In the genomic region with DNA sequence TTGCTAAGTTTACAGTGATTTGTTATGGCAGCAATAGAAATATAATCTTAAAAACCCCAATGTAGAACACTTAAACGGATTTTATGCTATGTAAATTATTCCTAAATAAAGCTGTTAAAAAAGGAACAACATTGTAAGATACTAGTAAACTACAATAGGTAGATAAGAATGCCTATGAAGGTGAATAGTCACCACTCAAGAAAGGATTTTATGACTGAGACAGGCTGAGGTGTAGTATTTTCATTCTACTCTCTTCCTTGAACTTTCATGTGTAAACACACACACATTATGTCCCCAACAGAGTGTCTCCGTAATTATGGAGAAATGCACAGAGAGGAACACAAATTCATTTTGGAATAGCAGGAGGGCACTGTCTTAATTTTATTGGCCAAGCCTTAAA, we compare ENCODE assay signal across 41 cellular contexts.
"Had no signal": no experiment of that assay in that cellular context is flagged by ENCODE, and none has a peak within 500 bp of the region (broad histone marks: within the 10 kb centered on the region; RNA-seq: fewer than 3 reads in every experiment).

No MANE protein-coding gene starts in this region.

- H3K4me3 Mint-ChIP-seq: activated naive CD4-positive, alpha-beta T cell treated with anti-CD3 and anti-CD28 coated beads for 36 hours; activated naive CD4-positive, alpha-beta T cell treated with anti-CD3 and anti-CD28 coated beads, Interleukin-2, amount 10 ng/mL, durations not matched to agents 7 days and 5 days; activated naive CD4-positive, alpha-beta T cell treated with anti-CD3 and anti-CD28 coated beads, Interleukin-2, amount 50 U/mL, for 24 hours; activated naive CD8-positive, alpha-beta T cell; activated naive CD8-positive, alpha-beta T cell treated with anti-CD3 and anti-CD28 coated beads for 36 hours; activated naive CD8-positive, alpha-beta T cell treated with anti-CD3 and anti-CD28 coated beads, Interleukin-2, amount 10 ng/mL, durations not matched to agents 7 days and 5 days; activated naive CD8-positive, alpha-beta T cell treated with anti-CD3 and anti-CD28 coated beads, Interleukin-2, amount 50 U/mL, for 24 hours; activated T-cell treated with anti-CD3 and anti-CD28 coated beads, Interleukin-2, amount 50 U/mL, for 24 hours; activated T-cell treated with anti-CD3 and anti-CD28 coated beads, Interleukin-2, amount 50 U/mL, for 4 hours; activated T-cell treated with anti-CD3 and anti-CD28 coated beads, Interleukin-2, amount 50 U/mL, for 72 hours; activated T-helper 1 cell treated with anti-CD3 and anti-CD28 coated beads, Interleukin-12 subunit alpha, Interleukin-12 subunit beta, Interleukin-2, Interleukin-4 antibody, amounts not matched to agents 30 ng/mL and 10 ng/mL and 1 ng/mL, durations not matched to agents 14 hours and 24 hours and 36 hours; activated T-helper 17 cell treated with anti-CD3 and anti-CD28 coated beads, Interleukin-2, amount 50 U/mL, for 72 hours; brain; central memory CD8-positive, alpha-beta T cell had no signal

- H3K4me3 ChIP-seq: adrenal gland, ascending aorta, body of pancreas, breast epithelium, cardiac muscle cell had no signal

- FAIRE-seq: astrocyte, bronchial epithelial cell had no signal

- H3K36me3 ChIP-seq: adrenal gland, ascending aorta, brain microvascular endothelial cell, breast epithelium, cardiac muscle cell had no signal

- H3K4me1 ChIP-seq: adrenal gland, body of pancreas, breast epithelium had no signal

- H3K9me3 ChIP-seq: adrenal gland, ascending aorta, body of pancreas, breast epithelium had no signal

- ATAC-seq: activated naive CD4-positive, alpha-beta T cell treated with anti-CD3 and anti-CD28 coated beads, Interleukin-2, amount 50 U/mL, for 72 hours; activated naive CD8-positive, alpha-beta T cell treated with anti-CD3 and anti-CD28 coated beads, Interleukin-2, amount 50 U/mL, for 24 hours; activated T-cell treated with anti-CD3 and anti-CD28 coated beads, Interleukin-2, amount 50 U/mL, for 4 hours; activated T-cell treated with anti-CD3 and anti-CD28 coated beads, Interleukin-2, amount 50 U/mL, for 72 hours; activated T-helper 17 cell treated with anti-CD3 and anti-CD28 coated beads, Interleukin-2, amount 50 U/mL, for 72 hours; body of pancreas had no signal

- H3K4me1 Mint-ChIP-seq: activated naive CD4-positive, alpha-beta T cell treated with anti-CD3 and anti-CD28 coated beads, Interleukin-2, amount 10 ng/mL, durations not matched to agents 7 days and 5 days; activated naive CD4-positive, alpha-beta T cell treated with anti-CD3 and anti-CD28 coated beads, Interleukin-2, amount 50 U/mL, for 24 hours; activated naive CD8-positive, alpha-beta T cell treated with anti-CD3 and anti-CD28 coated beads for 36 hours; activated naive CD8-positive, alpha-beta T cell treated with anti-CD3 and anti-CD28 coated beads, Interleukin-2, amount 50 U/mL, for 24 hours; activated T-helper 17 cell treated with anti-CD3 and anti-CD28 coated beads, Interleukin-2, amount 50 U/mL, for 72 hours; central memory CD8-positive, alpha-beta T cell had no signal

- H3K27ac ChIP-seq: adrenal gland, ascending aorta, body of pancreas, brain microvascular endothelial cell, breast epithelium, cardiac muscle cell had no signal

- H3K27me3 Mint-ChIP-seq: activated naive CD4-positive, alpha-beta T cell treated with anti-CD3 and anti-CD28 coated beads, Interleukin-2, amount 10 ng/mL, durations not matched to agents 7 days and 5 days; activated naive CD4-positive, alpha-beta T cell treated with anti-CD3 and anti-CD28 coated beads, Interleukin-2, amount 50 U/mL, for 24 hours; activated naive CD8-positive, alpha-beta T cell; activated naive CD8-positive, alpha-beta T cell treated with anti-CD3 and anti-CD28 coated beads for 36 hours; activated naive CD8-positive, alpha-beta T cell treated with anti-CD3 and anti-CD28 coated beads, Interleukin-2, amount 10 ng/mL, durations not matched to agents 7 days and 5 days; activated naive CD8-positive, alpha-beta T cell treated with anti-CD3 and anti-CD28 coated beads, Interleukin-2, amount 50 U/mL, for 24 hours; activated T-cell treated with anti-CD3 and anti-CD28 coated beads, Interleukin-2, amount 50 U/mL, for 24 hours; brain; central memory CD8-positive, alpha-beta T cell had no signal

- H3K9me3 Mint-ChIP-seq: activated naive CD4-positive, alpha-beta T cell treated with anti-CD3 and anti-CD28 coated beads for 36 hours; activated naive CD4-positive, alpha-beta T cell treated with anti-CD3 and anti-CD28 coated beads, Interleukin-2, amount 50 U/mL, for 24 hours; activated naive CD8-positive, alpha-beta T cell treated with anti-CD3 and anti-CD28 coated beads for 36 hours; activated naive CD8-positive, alpha-beta T cell treated with anti-CD3 and anti-CD28 coated beads, Interleukin-2, amount 10 ng/mL, durations not matched to agents 7 days and 5 days; activated naive CD8-positive, alpha-beta T cell treated with anti-CD3 and anti-CD28 coated beads, Interleukin-2, amount 50 U/mL, for 24 hours; activated T-cell treated with anti-CD3 and anti-CD28 coated beads, Interleukin-2, amount 50 U/mL, for 24 hours; activated T-cell treated with anti-CD3 and anti-CD28 coated beads, Interleukin-2, amount 50 U/mL, for 4 hours; activated T-helper 1 cell treated with anti-CD3 and anti-CD28 coated beads, Interleukin-12 subunit alpha, Interleukin-12 subunit beta, Interleukin-2, Interleukin-4 antibody, amounts not matched to agents 30 ng/mL and 10 ng/mL and 1 ng/mL, durations not matched to agents 14 hours and 24 hours and 36 hours; activated T-helper 17 cell treated with anti-CD3 and anti-CD28 coated beads, Interleukin-2, amount 50 U/mL, for 72 hours; activated T-helper 2 cell treated with anti-CD3 and anti-CD28 coated beads, Interferon-gamma antibody, Interleukin-2, Interleukin-4, amounts not matched to agents 10 μg/mL and 5 μg/mL and 100 μg/mL, durations not matched to agents 14 hours and 24 hours and 36 hours; brain had no signal

- DNase-seq: activated effector memory CD4-positive, alpha-beta T cell treated with anti-CD3 and anti-CD28 coated beads, Interleukin-2, amount 50 U/mL, for 16 hours; activated effector memory CD4-positive, alpha-beta T cell treated with Interleukin-2 at 50 U/mL for 16 hours; activated gamma-delta T cell; activated gamma-delta T cell treated with Interleukin-2 at 50 U/mL for 16 hours; activated naive CD4-positive, alpha-beta T cell; activated naive CD4-positive, alpha-beta T cell treated with anti-CD3 and anti-CD28 coated beads for 36 hours; activated naive CD4-positive, alpha-beta T cell treated with anti-CD3 and anti-CD28 coated beads, Interleukin-2, amount 10 ng/mL, durations not matched to agents 7 days and 5 days; activated naive CD4-positive, alpha-beta T cell treated with anti-CD3 and anti-CD28 coated beads, Interleukin-2, amount 50 U/mL, for 16 hours; activated naive CD4-positive, alpha-beta T cell treated with Interleukin-2 at 50 U/mL for 16 hours; activated naive CD8-positive, alpha-beta T cell treated with anti-CD3 and anti-CD28 coated beads for 36 hours; activated naive CD8-positive, alpha-beta T cell treated with anti-CD3 and anti-CD28 coated beads, Interleukin-2, amount 10 ng/mL, durations not matched to agents 7 days and 5 days; activated naive CD8-positive, alpha-beta T cell treated with anti-CD3 and anti-CD28 coated beads, Interleukin-2, amount 50 U/mL, for 24 hours; activated T-cell treated with anti-CD3 and anti-CD28 coated beads for 4 hours; activated T-cell treated with anti-CD3 and anti-CD28 coated beads, Interleukin-2, amount 50 U/mL, for 1 hour; activated T-cell treated with anti-CD3 and anti-CD28 coated beads, Interleukin-2, amount 50 U/mL, for 24 hours; activated T-cell treated with anti-CD3 and anti-CD28 coated beads, Interleukin-2, amount 50 U/mL, for 4 hours; activated T-cell treated with anti-CD3 and anti-CD28 coated beads, Interleukin-2, amount 50 U/mL, for 48 hours; activated T-cell treated with anti-CD3 and anti-CD28 coated beads, Interleukin-2, amount 50 U/mL, for 72 hours; adrenal gland; amniotic stem cell; amygdala; anterior cingulate cortex; aorta; body of pancreas; brain microvascular endothelial cell; caudate nucleus; central memory CD4-positive, alpha-beta T cell; cerebellar nuclear complex had no signal

- H3K27me3 ChIP-seq: adrenal gland, ascending aorta, body of pancreas, brain microvascular endothelial cell, breast epithelium, cardiac muscle cell had no signal

- H3K27ac Mint-ChIP-seq: activated naive CD4-positive, alpha-beta T cell treated with anti-CD3 and anti-CD28 coated beads for 36 hours; activated naive CD4-positive, alpha-beta T cell treated with anti-CD3 and anti-CD28 coated beads, Interleukin-2, amount 10 ng/mL, durations not matched to agents 7 days and 5 days; activated naive CD4-positive, alpha-beta T cell treated with anti-CD3 and anti-CD28 coated beads, Interleukin-2, amount 50 U/mL, for 24 hours; activated naive CD4-positive, alpha-beta T cell treated with anti-CD3 and anti-CD28 coated beads, Interleukin-2, amount 50 U/mL, for 72 hours; activated naive CD8-positive, alpha-beta T cell; activated naive CD8-positive, alpha-beta T cell treated with anti-CD3 and anti-CD28 coated beads for 36 hours; activated naive CD8-positive, alpha-beta T cell treated with anti-CD3 and anti-CD28 coated beads, Interleukin-2, amount 10 ng/mL, durations not matched to agents 7 days and 5 days; activated naive CD8-positive, alpha-beta T cell treated with anti-CD3 and anti-CD28 coated beads, Interleukin-2, amount 50 U/mL, for 24 hours; activated T-cell treated with anti-CD3 and anti-CD28 coated beads, Interleukin-2, amount 50 U/mL, for 24 hours; activated T-cell treated with anti-CD3 and anti-CD28 coated beads, Interleukin-2, amount 50 U/mL, for 72 hours; activated T-helper 1 cell treated with anti-CD3 and anti-CD28 coated beads, Interleukin-12 subunit alpha, Interleukin-12 subunit beta, Interleukin-2, Interleukin-4 antibody, amounts not matched to agents 30 ng/mL and 10 ng/mL and 1 ng/mL, durations not matched to agents 14 hours and 24 hours and 36 hours; activated T-helper 17 cell treated with anti-CD3 and anti-CD28 coated beads, Interleukin-2, amount 50 U/mL, for 72 hours; activated T-helper 2 cell treated with anti-CD3 and anti-CD28 coated beads, Interferon-gamma antibody, Interleukin-2, Interleukin-4, amounts not matched to agents 10 μg/mL and 5 μg/mL and 100 μg/mL, durations not matched to agents 14 hours and 24 hours and 36 hours had no signal

- H3K36me3 Mint-ChIP-seq: activated naive CD4-positive, alpha-beta T cell treated with anti-CD3 and anti-CD28 coated beads, Interleukin-2, amount 10 ng/mL, durations not matched to agents 7 days and 5 days; activated naive CD4-positive, alpha-beta T cell treated with anti-CD3 and anti-CD28 coated beads, Interleukin-2, amount 50 U/mL, for 24 hours; activated naive CD4-positive, alpha-beta T cell treated with anti-CD3 and anti-CD28 coated beads, Interleukin-2, amount 50 U/mL, for 72 hours; activated naive CD8-positive, alpha-beta T cell; activated naive CD8-positive, alpha-beta T cell treated with anti-CD3 and anti-CD28 coated beads for 36 hours; activated naive CD8-positive, alpha-beta T cell treated with anti-CD3 and anti-CD28 coated beads, Interleukin-2, amount 10 ng/mL, durations not matched to agents 7 days and 5 days; brain had no signal
